In genomic region chr12:43722621-43723020, GRCh38 we compare ENCODE assay signal across 6 cellular contexts.
"Had no signal": no experiment of that assay in that cellular context is flagged by ENCODE, and none has a peak within 500 bp of the region (broad histone marks: within the 10 kb centered on the region; RNA-seq: fewer than 3 reads in every experiment).

No MANE protein-coding gene starts in this region.

- H3K27ac ChIP-seq: GM23248 had no signal

- H2AFZ ChIP-seq: GM23248 had no signal

- H3K27ac Mint-ChIP-seq: IgD-negative memory B cell had no signal

- H3K9me3 Mint-ChIP-seq: IgD-negative memory B cell had no signal

- H3K4me3 ChIP-seq: GM23248 had no signal

- H3K9ac ChIP-seq: GM23248 had no signal

- H3K27me3 Mint-ChIP-seq: IgD-negative memory B cell had no signal

- H3K4me1 Mint-ChIP-seq: IgD-negative memory B cell had no signal

- H3K4me3 Mint-ChIP-seq: IgD-negative memory B cell had no signal

- DNase-seq: GM23248, GOT3, H7, HCEC 1CT, KBM-7 had no signal
